Comparison of ENCODE assay signal across 8 cellular contexts in the genomic region with DNA sequence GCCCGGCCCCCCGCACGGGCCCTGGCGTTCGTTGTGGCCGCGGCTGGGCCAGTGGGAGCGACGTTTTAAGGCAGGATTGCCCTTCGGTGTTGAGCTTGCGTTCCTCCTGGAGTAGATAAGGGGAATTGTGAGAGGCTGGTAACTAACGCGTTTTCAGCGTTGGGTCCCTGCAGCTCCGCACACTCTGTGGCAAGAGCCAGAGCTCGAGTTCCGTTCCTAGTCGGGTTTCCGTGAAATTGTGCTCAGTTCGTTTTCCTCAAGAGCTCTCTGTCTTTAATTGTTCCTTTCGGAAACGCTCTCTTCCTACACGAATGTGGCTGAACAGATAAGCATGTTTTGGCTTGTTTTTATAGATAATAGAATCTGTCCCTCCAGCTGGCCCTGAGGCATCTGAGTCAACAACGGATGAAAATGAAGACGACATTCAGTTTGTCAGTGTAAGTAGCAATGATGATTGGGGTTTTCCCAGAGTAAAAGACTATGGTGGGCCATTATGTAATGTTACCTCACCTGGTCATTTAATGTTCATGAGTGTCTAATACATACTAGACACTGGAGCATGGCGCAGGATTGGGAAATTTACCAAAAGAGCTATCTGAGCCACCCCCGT. TPM values are rescaled to one million over a fixed set of nuclear protein-coding genes. Genes with fewer than 3 reads are reported as not detected.
DNase-seq lines count a peak whose midpoint lies in the region; ATAC-seq, FAIRE-seq and TF ChIP-seq lines count a peak whose summit lies in the region.
"Not testable (repeated sequence)": the region's sequence is repeated elsewhere in the genome, so short reads cannot be mapped to it uniquely, and the experiment has no call there.

No MANE protein-coding gene starts in this region.

- not testable (repeated sequence) for H3K9me2 ChIP-seq in SU-DHL-6 (replicated peaks; ENCODE audit: insufficient read depth, low read length)

- not testable (repeated sequence) for TF ChIP-seq EP300 in K562 (IDR thresholded peaks at IDR 0.05; ENCODE audit: low read length); sigmoid colon (IDR thresholded peaks at IDR 0.05)

- DNase-seq in K562 (ENCODE audit: extremely low read depth in 1 of 4, low spot score in 3 of 4); sigmoid colon: not testable (repeated sequence)

- not testable (repeated sequence) for TF ChIP-seq CTCF in SU-DHL-6 (IDR thresholded peaks at IDR 0.05; ENCODE audit: insufficient read depth, low read length, poor library complexity, severe bottlenecking); K562 (IDR thresholded peaks at IDR 0.05 in 2 of 3, conservative IDR thresholded peaks at IDR 0.05 in 1 of 3; ENCODE audit: insufficient read depth in 2 of 3, low read depth in 1 of 3, low read length in 3 of 3); sigmoid colon (IDR thresholded peaks at IDR 0.05)

- H3K9me1 ChIP-seq in K562 (ENCODE audit: control insufficient read depth, insufficient read depth, low read length) = not testable (repeated sequence)

- not testable (repeated sequence) for H2AFZ ChIP-seq in SU-DHL-6 (ENCODE audit: low read depth, low read length, severe bottlenecking); K562 (ENCODE audit: low read depth, low read length)

- peak; percentile 100 for FAIRE-seq in K562 (lab: Jason Lieb, UNC)

- CTCF ChIA-PET in K562 (lab: Yijun Ruan, JAX; ENCODE audit: low intra/inter-chr PET ratio) = not testable (repeated sequence)

- H3K79me2 ChIP-seq in SU-DHL-6 (ENCODE audit: insufficient read depth, low read length) = peaks cover 43% of the 10 kb centered on the region
- H3K79me2 ChIP-seq in K562 (ENCODE audit: control insufficient read depth, insufficient read depth, low read length) = peaks cover 50% of the 10 kb centered on the region

- H3K4me1 ChIP-seq in BLaER1 (peaks cover 36% of the 10 kb centered on the region), K562 (replicated peaks in 1 of 2; ENCODE audit: control insufficient read depth in 2 of 2, insufficient read depth in 2 of 2, low read length in 2 of 2) (peaks cover 9 to 25% of the 10 kb centered on the region in 2 experiments), iPS-18a (ENCODE audit: control insufficient read depth, low read depth, low read length) (peaks cover 11% of the 10 kb centered on the region), sigmoid colon (peaks cover 0 to 48% (median 32%) of the 10 kb centered on the region in 4 donors)

- POLR2A ChIA-PET in K562 (lab: Yijun Ruan, JAX) = not testable (repeated sequence)

- H3K9ac ChIP-seq in BLaER1 (peak overlapping the region; percentile 80; the same call in 1 of the 2 replicates), SU-DHL-6 (ENCODE audit: low read length) (peak overlapping the region; percentile 62), K562 (ENCODE audit: insufficient read depth in 1 of 2, low read depth in 2 of 2, low read length in 2 of 2) (peak overlapping the region in 1 of 2 experiments; percentile 80; a peak in 1 of 4 replicates), iPS-18a (ENCODE audit: low read length) (peak overlapping the region; percentile 66)

- H3K4me3 ChIP-seq in BLaER1 = peak overlapping the region; percentile 71; the same call in 1 of the 2 replicates
- H3K4me3 ChIP-seq in SU-DHL-6 (ENCODE audit: insufficient read depth, low read length, poor library complexity, severe bottlenecking) = not testable (repeated sequence)
- peak overlapping the region; percentile 52 for H3K4me3 ChIP-seq in K562
- peak overlapping the region; percentile 63 for H3K4me3 ChIP-seq in iPS-18a (ENCODE audit: low read length)
- H3K4me3 ChIP-seq in sigmoid colon = peak overlapping the region in 3 of 4 donors; percentile 54 to 61 (median 59)

- H3K27ac ChIP-seq in BLaER1; SU-DHL-6 (ENCODE audit: low read depth, low read length); K562 (ENCODE audit: extremely low read depth, low read depth, low read length); iPS-18a (ENCODE audit: low read length): not testable (repeated sequence)
- peak overlapping the region in 3 of 4 donors; percentile 85 to 90 (median 90) for H3K27ac ChIP-seq in sigmoid colon

- not testable (repeated sequence) for TF ChIP-seq POLR2A in K562 (conservative IDR thresholded peaks at IDR 0.05); sigmoid colon (IDR thresholded peaks at IDR 0.05)

- H3K27me3 ChIP-seq in BLaER1; SU-DHL-6 (ENCODE audit: low read length); K562 (ENCODE audit: control insufficient read depth in 2 of 2, insufficient read depth in 2 of 2, low read length in 2 of 2); iPS-18a (ENCODE audit: control insufficient read depth, insufficient read depth, low read length); sigmoid colon: not testable (repeated sequence)

- not testable (repeated sequence) for H3K4me2 ChIP-seq in BLaER1; SU-DHL-6 (ENCODE audit: low read depth, low read length, poor library complexity, severe bottlenecking); K562 (ENCODE audit: insufficient read depth, low read length)

- TSS peak; percentile 69 for BruUV-seq in K562 (replicated peaks; lab: Mats Ljungman, UMichigan)

- H3K36me3 ChIP-seq in BLaER1 = peaks cover 24% of the 10 kb centered on the region
- peaks cover 31% of the 10 kb centered on the region for H3K36me3 ChIP-seq in SU-DHL-6 (ENCODE audit: low read length)
- H3K36me3 ChIP-seq in K562 (ENCODE audit: control insufficient read depth, insufficient read depth, low read length) = peaks cover 41% of the 10 kb centered on the region
- peaks cover 21% of the 10 kb centered on the region for H3K36me3 ChIP-seq in iPS-18a (ENCODE audit: control insufficient read depth, low read depth, low read length)
- not testable (repeated sequence) for H3K36me3 ChIP-seq in sigmoid colon

- not testable (repeated sequence) for H3K9me3 ChIP-seq in BLaER1; SU-DHL-6 (ENCODE audit: insufficient read depth, low read length); K562 (replicated peaks; ENCODE audit: control insufficient read depth, insufficient read depth, low read depth, low read length); iPS-18a (ENCODE audit: control insufficient read depth, low read depth, low read length); sigmoid colon

- intact Hi-C loops in K562 (cut with micrococcal nuclease) = loop anchor here (5.0 kb wide), 2 partner anchors 82 to 127 kb away; a partner anchor contains a TSS
- intact Hi-C loops in sigmoid colon (cut with DNase I) = loop anchor here (2.0 to 5.0 kb wide), 2 partner anchors 82 to 224 kb away; a partner anchor contains a TSS

- not testable (repeated sequence) for H3F3A ChIP-seq in SU-DHL-6 (ENCODE audit: insufficient read depth)

- in situ Hi-C loops in K562 (cut with MboI) = not testable (repeated sequence)

- TF ChIP-seq RAD21 in K562 (CRISPR knock-in tag; conservative IDR thresholded peaks at IDR 0.05 in 1 of 2, IDR thresholded peaks at IDR 0.05 in 1 of 2) = not testable (repeated sequence)

- peaks cover 44% of the 10 kb centered on the region for H4K20me1 ChIP-seq in BLaER1
- H4K20me1 ChIP-seq in SU-DHL-6 (ENCODE audit: low read depth, low read length) = peaks cover 32% of the 10 kb centered on the region
- H4K20me1 ChIP-seq in K562 (replicated peaks; ENCODE audit: control insufficient read depth, insufficient read depth, low read length) = not testable (repeated sequence)

- ATAC-seq in GM19035 (IDR thresholded peaks at IDR 0.05; ENCODE audit: unreplicated experiment) (peak; percentile 18), HG02588 (IDR thresholded peaks at IDR 0.05; ENCODE audit: unreplicated experiment) (peak; percentile 5), HG03196 (IDR thresholded peaks at IDR 0.05; ENCODE audit: unreplicated experiment) (peak; percentile 3), K562 (peak; percentile 62)

- WGBS in K562 (ENCODE audit: insufficient coverage, low coverage, missing lambda C conversion rate) = no CpG with 5 or more reads among the region's 27 CpGs
- WGBS in sigmoid colon, 2 donors = no CpG with 5 or more reads among the region's 27 CpGs

RNA-seq across cellular contexts. Expression of a gene that starts 0.6 kb away (rescaled TPM):
- 123 and 395 TPM in 2 replicates for total RNA-seq in K562 (2011; cell fraction: chromatin; rRNA removed; ENCODE audit: low replicate concordance)
- total RNA-seq in K562 (2011; cell fraction: nucleolus; rRNA removed) = 78.0 and 120 TPM in 2 replicates
- total RNA-seq in K562 (2011; cell fraction: nucleoplasm; rRNA removed) = 158 and 184 TPM in 2 replicates
- 38.3 and 47.2 TPM in 2 replicates for total RNA-seq in K562 (2014; rRNA removed)
- 72.3 and 88.0 TPM in 2 replicates for total RNA-seq in K562 (2014; rRNA removed; fragmentation: Illumina TruSeq; extraction: Trizol)
- 53.3 and 55.5 TPM in 2 replicates for total RNA-seq in K562 (2015; rRNA removed; fragmentation: Illumina TruSeq; extraction: Trizol)
- total RNA-seq in K562 (2021) = 56.2 and 58.4 TPM in 2 replicates
- 67.3 and 74.3 TPM in 2 replicates for polyA plus RNA-seq in K562 (2011; rRNA removed)
- 10.6 and 21.5 TPM in 2 replicates for polyA plus RNA-seq in K562 (2011; cell fraction: cytosol; rRNA removed)
- polyA plus RNA-seq in K562 (2011; cell fraction: nucleus; rRNA removed) = 57.8 and 70.7 TPM in 2 replicates
- 16.8 and 21.0 TPM in 2 replicates for polyA plus RNA-seq in K562 (2012)
- polyA plus RNA-seq in K562 (2014; fragmentation: Illumina TruSeq; extraction: Trizol) = 29.5 and 34.4 TPM in 2 replicates
- polyA plus RNA-seq in K562 (2014; fragmentation: Nextera tagmentation; extraction: Ambion mirVana) = 10 to 100 TPM; 16.1 to 17.3 TPM
- 23.0 and 27.1 TPM in 2 replicates for polyA plus RNA-seq in K562 (2014; rRNA removed)
- 196 and 226 TPM in 2 replicates for polyA minus RNA-seq in K562 (2011; rRNA and poly(A)+ RNA removed)
- polyA minus RNA-seq in K562 (2011; cell fraction: cytosol; rRNA and poly(A)+ RNA removed) = 44.8 and 52.7 TPM in 2 replicates
- 127 and 217 TPM in 2 replicates for polyA minus RNA-seq in K562 (2011; cell fraction: nucleus; rRNA and poly(A)+ RNA removed)
- 10 to 100 TPM; 56.6 to 70.1 (median 62.9) TPM for total RNA-seq in sigmoid colon
- polyA plus RNA-seq in sigmoid colon = 10 to 100 TPM in 1 of 3 donors, 1 to 10 TPM in 2; 4.2 to 12.3 (median 5.5) TPM

RNA-seq across cellular contexts. Expression of a gene that starts 44.1 kb away (rescaled TPM):
- total RNA-seq in K562 (2011; cell fraction: chromatin; rRNA removed; ENCODE audit: low replicate concordance) = 9.7 and 51.7 TPM in 2 replicates
- total RNA-seq in K562 (2011; cell fraction: nucleolus; rRNA removed) = 6.2 and 8.0 TPM in 2 replicates
- 13.3 and 20.0 TPM in 2 replicates for total RNA-seq in K562 (2011; cell fraction: nucleoplasm; rRNA removed)
- total RNA-seq in K562 (2014; rRNA removed) = 21.2 and 26.1 TPM in 2 replicates
- total RNA-seq in K562 (2014; rRNA removed; fragmentation: Illumina TruSeq; extraction: Trizol) = 43.6 and 53.4 TPM in 2 replicates
- 32.8 and 37.6 TPM in 2 replicates for total RNA-seq in K562 (2015; rRNA removed; fragmentation: Illumina TruSeq; extraction: Trizol)
- 29.1 and 29.5 TPM in 2 replicates for total RNA-seq in K562 (2021)
- polyA plus RNA-seq in K562 (2011; rRNA removed) = 17.3 and 24.7 TPM in 2 replicates
- polyA plus RNA-seq in K562 (2011; cell fraction: cytosol; rRNA removed) = 2.2 and 4.3 TPM in 2 replicates
- 6.7 and 7.0 TPM in 2 replicates for polyA plus RNA-seq in K562 (2011; cell fraction: nucleus; rRNA removed)
- 13.7 and 16.9 TPM in 2 replicates for polyA plus RNA-seq in K562 (2012)
- polyA plus RNA-seq in K562 (2014; fragmentation: Illumina TruSeq; extraction: Trizol) = 25.5 and 31.1 TPM in 2 replicates
- 10 to 100 TPM; 27.2 to 34.0 TPM for polyA plus RNA-seq in K562 (2014; fragmentation: Nextera tagmentation; extraction: Ambion mirVana)
- 23.4 and 24.1 TPM in 2 replicates for polyA plus RNA-seq in K562 (2014; rRNA removed)
- 27.6 and 32.5 TPM in 2 replicates for polyA minus RNA-seq in K562 (2011; rRNA and poly(A)+ RNA removed)
- polyA minus RNA-seq in K562 (2011; cell fraction: cytosol; rRNA and poly(A)+ RNA removed) = 22.6 and 24.5 TPM in 2 replicates
- 10.5 and 18.7 TPM in 2 replicates for polyA minus RNA-seq in K562 (2011; cell fraction: nucleus; rRNA and poly(A)+ RNA removed)
- 10 to 100 TPM; 13.8 to 16.9 (median 15.1) TPM for total RNA-seq in sigmoid colon
- 1 to 10 TPM; 1.4 to 3.0 (median 3.0) TPM for polyA plus RNA-seq in sigmoid colon

Comparison
In these comparisons a context has a peak if more than half of its experiments do, and no peak if none do; other contexts are left out.
1. ATAC-seq: peak in every context shown above with its lines; median percentile 62 in K562; 18 in GM19035; 5 in HG02588; 3 in HG03196.